In the genomic region with DNA sequence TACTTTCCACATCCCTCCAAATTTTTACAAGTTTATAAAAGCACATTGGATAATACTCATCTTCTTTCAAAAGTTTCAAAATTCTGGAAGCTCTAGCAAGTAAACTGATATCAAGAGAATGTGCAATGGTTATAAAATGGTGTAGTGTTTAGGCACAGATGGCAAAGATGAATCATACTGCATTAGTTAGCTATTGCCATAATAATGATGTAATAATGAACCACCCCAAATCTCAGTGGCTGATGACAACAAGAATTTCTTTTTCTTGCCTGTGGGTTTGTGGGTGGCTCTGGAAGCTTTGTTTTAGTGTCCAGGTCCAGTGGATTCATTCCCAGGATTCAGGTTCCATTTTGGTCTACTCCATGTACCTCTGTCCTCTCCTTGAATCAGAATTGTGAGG, we compare ENCODE assay signal across 18 cellular contexts.
A peak's percentile ranks its signal among the peaks of the same experiment; 100 is the strongest.
DNase-seq lines count a peak whose midpoint lies in the region; ATAC-seq, FAIRE-seq and TF ChIP-seq lines count a peak whose summit lies in the region.
"Had no signal": no experiment of that assay in that cellular context is flagged by ENCODE, and none has a peak within 500 bp of the region (broad histone marks: within the 10 kb centered on the region; RNA-seq: fewer than 3 reads in every experiment).

No MANE protein-coding gene starts in this region.

- H3K4me3 ChIP-seq in AG10803 (ENCODE audit: low read length), result no peak overlapping the region
- H3K4me3 ChIP-seq in bronchial epithelial cell (ENCODE audit: low read depth, low read length), result no peak overlapping the region
- H3K4me3 ChIP-seq in hepatocyte, result no peak overlapping the region
- H3K4me3 ChIP-seq in MM.1S (ENCODE audit: low read length), result no peak overlapping the region
- no peak overlapping the region for H3K4me3 ChIP-seq in Peyer's patch
- H3K4me3 ChIP-seq: GM23338, K562, SJCRH30 had no signal

- DNase-seq in AG10803 (ENCODE audit: low read depth) (peak; percentile 9), H54 (ENCODE audit: insufficient read length, low spot score) (no peak), bronchial epithelial cell (ENCODE audit: low read depth) (peak; percentile 41), hepatocyte (ENCODE audit: low spot score) (no peak), MM.1S (no peak), Peyer's patch (no peak)
- DNase-seq: C1 segment of cervical spinal cord, GDM1, NCI-H1417 treated with DMSO at 0.1 percent for 48 hours, NCI-H187 treated with DMSO at 0.1 percent for 48 hours, NCI-H345, NCI-H526, PC-3 had no signal

- ATAC-seq in HG03571 (IDR thresholded peaks at IDR 0.05; ENCODE audit: unreplicated experiment), result no peak
- ATAC-seq: GM23338, K562, PC-3 had no signal

- H3K9me2 ChIP-seq in hepatocyte (replicated peaks; ENCODE audit: insufficient read depth) (no peaks in the 10 kb centered on the region), MM.1S (replicated peaks; ENCODE audit: insufficient read depth, low read length) (no peaks in the 10 kb centered on the region)

- H3K9ac ChIP-seq in MM.1S (ENCODE audit: low read length), result no peak overlapping the region

- no peaks in the 10 kb centered on the region for H3F3A ChIP-seq in MM.1S (ENCODE audit: insufficient read depth, low read length)

- H3K27me3 ChIP-seq in bronchial epithelial cell (ENCODE audit: control insufficient read depth, insufficient read depth, low read length) (no peaks in the 10 kb centered on the region), hepatocyte (no peaks in the 10 kb centered on the region), MM.1S (replicated peaks; ENCODE audit: insufficient read depth, low read length) (no peaks in the 10 kb centered on the region), Peyer's patch (no peaks in the 10 kb centered on the region)
- H3K27me3 ChIP-seq: SJCRH30 had no signal

- TF ChIP-seq CTCF in AG10803 (conservative IDR thresholded peaks at IDR 0.05; ENCODE audit: low read length) (no peak), bronchial epithelial cell (IDR thresholded peaks at IDR 0.05; ENCODE audit: insufficient read depth, low read length, severe bottlenecking) (no peak), hepatocyte (IDR thresholded peaks at IDR 0.05; ENCODE audit: poor library complexity) (no peak), MM.1S (IDR thresholded peaks at IDR 0.05; ENCODE audit: low read length) (no peak), Peyer's patch (IDR thresholded peaks at IDR 0.05) (no peak)

- no peak overlapping the region for H3K4me2 ChIP-seq in hepatocyte
- H3K4me2 ChIP-seq in MM.1S (ENCODE audit: low read depth, low read length), result no peak overlapping the region
- H3K4me2 ChIP-seq: GM23338 had no signal

- H3K9me3 ChIP-seq in hepatocyte (ENCODE audit: low read depth), result no peaks in the 10 kb centered on the region
- no peaks in the 10 kb centered on the region for H3K9me3 ChIP-seq in MM.1S (replicated peaks; ENCODE audit: insufficient read depth, low read length)
- no peaks in the 10 kb centered on the region for H3K9me3 ChIP-seq in Peyer's patch
- H3K9me3 ChIP-seq: SJCRH30 had no signal

- no peaks in the 10 kb centered on the region for H3K4me1 ChIP-seq in hepatocyte (ENCODE audit: insufficient read depth)
- no peaks in the 10 kb centered on the region for H3K4me1 ChIP-seq in MM.1S (ENCODE audit: low read length)
- H3K4me1 ChIP-seq in Peyer's patch, result no peaks in the 10 kb centered on the region

- FAIRE-seq in H54 (lab: Jason Lieb, UNC) (peak; percentile 38), bronchial epithelial cell (lab: Jason Lieb, UNC) (peak; percentile 32)
- FAIRE-seq: D721Med, K562 had no signal

- H3K79me2 ChIP-seq in hepatocyte (no peaks in the 10 kb centered on the region), MM.1S (ENCODE audit: low read length) (no peaks in the 10 kb centered on the region)

- TF ChIP-seq POLR2A in H54 (IDR thresholded peaks at IDR 0.05; ENCODE audit: low read depth, low read length) (no peak), Peyer's patch (IDR thresholded peaks at IDR 0.05) (no peak)

- H3K36me3 ChIP-seq in bronchial epithelial cell (ENCODE audit: control insufficient read depth, insufficient read depth, low read length) (no peaks in the 10 kb centered on the region), hepatocyte (replicated peaks; ENCODE audit: insufficient read depth, low read depth) (no peaks in the 10 kb centered on the region), MM.1S (replicated peaks; ENCODE audit: insufficient read depth, low read length) (no peaks in the 10 kb centered on the region), Peyer's patch (no peaks in the 10 kb centered on the region)
- H3K36me3 ChIP-seq: SJCRH30 had no signal

- H3K27ac ChIP-seq in hepatocyte (peak overlapping the region; percentile 41), MM.1S (ENCODE audit: low read length) (no peak overlapping the region), Peyer's patch (no peak overlapping the region)
- H3K27ac ChIP-seq: SJCRH30 had no signal

- H4K20me1 ChIP-seq in hepatocyte (ENCODE audit: insufficient read depth, poor library complexity, severe bottlenecking), result no peaks in the 10 kb centered on the region
- no peaks in the 10 kb centered on the region for H4K20me1 ChIP-seq in MM.1S (ENCODE audit: insufficient read depth, low read length)

- H2AFZ ChIP-seq in hepatocyte, result no peak overlapping the region
- no peak overlapping the region for H2AFZ ChIP-seq in MM.1S (ENCODE audit: low read length)
- H2AFZ ChIP-seq: GM23338 had no signal

Comparison
In these comparisons a context has a peak if more than half of its experiments do, and no peak if none do; other contexts are left out.
1. DNase-seq: peak in AG10803 (single experiment) and bronchial epithelial cell (single experiment); none in H54 (single experiment), hepatocyte (single experiment), MM.1S (single experiment) and Peyer's patch (0 of 3).